8 cellular contexts compared by ENCODE assay signal in genomic region chr19:36837525-36837901, GRCh38.
DNase-seq lines count a peak whose midpoint lies in the region; ATAC-seq and TF ChIP-seq lines count a peak whose summit lies in the region.

No MANE protein-coding gene starts in this region.

- H3K27me3 ChIP-seq in HUES6 (ENCODE audit: control insufficient read depth, insufficient read depth, low read length) (no peaks in the 10 kb centered on the region), endocrine pancreas (ENCODE audit: control insufficient read depth, insufficient read depth, low read length) (no peaks in the 10 kb centered on the region), muscle layer of duodenum (ENCODE audit: low read depth, low read length) (no peaks in the 10 kb centered on the region)

- H3K4me1 ChIP-seq in HUES6 (ENCODE audit: control insufficient read depth, insufficient read depth, low read length) (no peaks in the 10 kb centered on the region), endocrine pancreas (ENCODE audit: control insufficient read depth, insufficient read depth, low read length) (no peaks in the 10 kb centered on the region), muscle layer of duodenum (ENCODE audit: control insufficient read depth in 1 of 2, insufficient read depth in 2 of 2, low read length in 2 of 2) (peaks cover 7% of the 10 kb centered on the region in 2 donors)

- H3K4me3 ChIP-seq in AG10803 (ENCODE audit: low read length), result peak overlapping the region; percentile 88
- peak overlapping the region; percentile 76 for H3K4me3 ChIP-seq in HUES6 (ENCODE audit: low read depth, low read length)
- peak overlapping the region; percentile 89 for H3K4me3 ChIP-seq in endocrine pancreas (ENCODE audit: control insufficient read depth, insufficient read depth, low read length)
- peak overlapping the region; percentile 91 to 94 for H3K4me3 ChIP-seq in muscle layer of duodenum (ENCODE audit: low read depth in 1 of 2, low read length in 2 of 2)

- H3K9ac ChIP-seq in HUES6 (ENCODE audit: low read length), result peak overlapping the region; percentile 89
- peak overlapping the region; percentile 79 for H3K9ac ChIP-seq in endocrine pancreas (ENCODE audit: control insufficient read depth, insufficient read depth, low read length)

- H3K27ac ChIP-seq in HUES6 (ENCODE audit: low read depth, low read length), result no peak overlapping the region
- H3K27ac ChIP-seq in muscle layer of duodenum (ENCODE audit: low read length), result peak overlapping the region; percentile 88

- H3K9me3 ChIP-seq in HUES6 (ENCODE audit: control insufficient read depth, insufficient read depth, low read depth, low read length), result peaks cover 27% of the 10 kb centered on the region
- peaks cover 5% of the 10 kb centered on the region for H3K9me3 ChIP-seq in endocrine pancreas (ENCODE audit: control insufficient read depth, low read length)
- peaks cover 11 to 38% of the 10 kb centered on the region in 2 donors for H3K9me3 ChIP-seq in muscle layer of duodenum (ENCODE audit: control insufficient read depth in 1 of 2, low read length in 2 of 2)

- ATAC-seq in HG03095 (IDR thresholded peaks at IDR 0.05; ENCODE audit: unreplicated experiment), result no peak

- DNase-seq in AG10803 (ENCODE audit: low read depth), result no peak
- DNase-seq in HEK293T (ENCODE audit: extremely low spot score), result no peak
- no peak for DNase-seq in SHP77 treated with DMSO at 0.1 percent for 48 hours (lab: John Stamatoyannopoulos, UW)
- DNase-seq in SHP77 (lab: John Stamatoyannopoulos, UW), result no peak

- no peak for TF ChIP-seq CTCF in AG10803 (conservative IDR thresholded peaks at IDR 0.05; ENCODE audit: low read length)

- peaks cover 7% of the 10 kb centered on the region for H3K36me3 ChIP-seq in HUES6 (ENCODE audit: control insufficient read depth, insufficient read depth, low read length)
- H3K36me3 ChIP-seq in endocrine pancreas (ENCODE audit: control insufficient read depth, insufficient read depth, low read length), result peaks cover 6% of the 10 kb centered on the region
- peaks cover 8 to 32% of the 10 kb centered on the region in 2 donors for H3K36me3 ChIP-seq in muscle layer of duodenum (ENCODE audit: control insufficient read depth in 1 of 2, insufficient read depth in 2 of 2, low read length in 2 of 2)

- POLR2A ChIA-PET in HEK293T (lab: Yijun Ruan, JAX), result interaction anchor here (0.6 to 3.5 kb wide), 4 partner anchors 12 to 972 kb away, joined by 3 to 75 read pairs (median 4); partner anchors contain the start of genes ZNF345 and ZNF529

- CTCF ChIA-PET in HEK293T (lab: Yijun Ruan, JAX), result no interaction called here

TF ChIP-seq in HEK293T, 16 proteins besides CTCF, POLR2A, EP300 and RAD21:
- TF ChIP-seq NFRKB (IDR thresholded peaks at IDR 0.05) (no peak), ARNT (IDR thresholded peaks at IDR 0.05) (no peak), TARDBP (IDR thresholded peaks at IDR 0.05) (no peak), FOXA1 (IDR thresholded peaks at IDR 0.05) (no peak), ZNF384 (IDR thresholded peaks at IDR 0.05) (no peak), FOXK2 (IDR thresholded peaks at IDR 0.05) (no peak), BHLHE40 (IDR thresholded peaks at IDR 0.05; ENCODE audit: borderline replicate concordance) (no peak), SUZ12 (IDR thresholded peaks at IDR 0.05) (no peak), ELF4 (IDR thresholded peaks at IDR 0.05) (no peak), CTBP1 (IDR thresholded peaks at IDR 0.05; ENCODE audit: borderline replicate concordance) (no peak), LEF1 (IDR thresholded peaks at IDR 0.05; ENCODE audit: borderline replicate concordance) (no peak), FOXM1 (IDR thresholded peaks at IDR 0.05; ENCODE audit: borderline replicate concordance) (no peak), L3MBTL2 (conservative IDR thresholded peaks at IDR 0.05) (no peak)
